ENCODE assay signal across 8 cellular contexts in the genomic region with DNA sequence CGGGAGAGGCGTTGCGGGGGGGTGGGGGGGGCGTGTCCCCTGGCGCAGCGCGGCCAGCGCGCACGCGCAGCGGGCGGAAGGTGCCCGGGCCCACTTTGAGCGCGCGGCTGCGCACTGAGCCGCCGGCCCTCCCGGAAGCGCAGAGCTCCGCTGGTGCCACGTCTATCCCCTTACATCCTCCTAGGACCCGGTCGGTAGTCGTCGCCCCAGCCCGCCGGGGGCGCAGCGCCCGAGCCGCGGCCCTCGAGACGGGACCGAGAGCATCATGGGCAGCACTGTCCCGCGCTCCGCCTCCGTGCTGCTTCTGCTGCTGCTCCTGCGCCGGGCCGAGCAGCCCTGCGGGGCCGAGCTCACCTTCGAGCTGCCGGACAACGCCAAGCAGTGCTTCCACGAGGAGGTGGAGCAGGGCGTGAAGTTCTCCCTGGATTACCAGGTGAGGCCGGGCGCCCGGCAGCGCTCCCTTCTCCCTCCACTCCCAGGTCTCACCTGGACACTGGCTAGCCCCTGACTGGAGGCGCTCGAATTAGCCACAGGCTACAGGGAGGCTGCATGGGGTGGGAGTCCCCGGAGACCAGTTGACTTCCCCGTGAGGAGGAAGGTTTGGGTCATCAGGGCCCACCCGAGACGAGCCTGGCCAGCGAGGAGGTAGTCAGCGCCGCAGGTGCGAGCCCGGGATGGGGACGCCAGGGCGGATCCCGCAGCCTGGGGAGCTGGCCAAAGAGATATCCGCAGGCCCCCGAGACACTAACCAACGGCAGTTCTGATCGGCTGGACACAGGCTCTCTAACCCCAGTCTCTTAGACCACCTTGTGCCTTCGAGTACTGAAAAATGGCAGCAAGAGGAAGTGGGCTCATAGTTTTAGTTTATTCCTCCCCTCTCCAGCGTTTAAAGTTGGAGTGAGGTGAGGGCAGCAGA. TPM values are rescaled to one million over a fixed set of nuclear protein-coding genes. Genes with fewer than 3 reads are reported as not detected.
DNase-seq lines count a peak whose midpoint lies in the region; ATAC-seq and TF ChIP-seq lines count a peak whose summit lies in the region.

TMED3 (plus strand) TSS at position 128 of the 916 bp plus-strand sequence; CDS start at position 266, 138 bp downstream.

- BruUV-seq in Caco-2 (replicated peaks; lab: Mats Ljungman, UMichigan): no TSS peak

- peak within 1 kb of the TSS; percentile 90 for H3K4me3 Mint-ChIP-seq in Caco-2 (ENCODE audit: unreplicated experiment)
- peak within 1 kb of the TSS; percentile 84 for H3K4me3 Mint-ChIP-seq in activated CD8-positive, alpha-beta memory T cell treated with anti-CD3 and anti-CD28 coated beads, Interleukin-2, amount 10 ng/mL, durations not matched to agents 7 days and 5 days
- H3K4me3 Mint-ChIP-seq in endothelial cell (ENCODE audit: unreplicated experiment): peak within 1 kb of the TSS; percentile 93

- POLR2A ChIA-PET in Caco-2 (lab: Charles Lee): no interaction called here

- no peaks in the 10 kb centered on the region for H3K36me3 ChIP-seq in Caco-2 (ENCODE audit: control insufficient read depth, insufficient read depth, low read length)

- H3K27me3 ChIP-seq in Caco-2 (replicated peaks; ENCODE audit: control insufficient read depth, insufficient read depth, low read length): no peaks in the 10 kb centered on the region; the same call in 1 of the 2 replicates

- peaks cover 33% of the 10 kb centered on the region for H3K36me3 Mint-ChIP-seq in Caco-2 (ENCODE audit: insufficient read depth, unreplicated experiment)
- peaks cover 26% of the 10 kb centered on the region for H3K36me3 Mint-ChIP-seq in activated CD8-positive, alpha-beta memory T cell treated with anti-CD3 and anti-CD28 coated beads, Interleukin-2, amount 10 ng/mL, durations not matched to agents 7 days and 5 days
- peaks cover 27% of the 10 kb centered on the region for H3K36me3 Mint-ChIP-seq in endothelial cell (ENCODE audit: low read depth, unreplicated experiment)

- no peaks in the 10 kb centered on the region for H3K9me3 ChIP-seq in Caco-2

- H3K4me1 Mint-ChIP-seq in Caco-2 (ENCODE audit: low read depth, unreplicated experiment): peaks cover 6% of the 10 kb centered on the region
- peaks cover 25% of the 10 kb centered on the region for H3K4me1 Mint-ChIP-seq in activated CD8-positive, alpha-beta memory T cell treated with anti-CD3 and anti-CD28 coated beads, Interleukin-2, amount 10 ng/mL, durations not matched to agents 7 days and 5 days
- peaks cover 8% of the 10 kb centered on the region for H3K4me1 Mint-ChIP-seq in endothelial cell (ENCODE audit: unreplicated experiment)

- H3K27me3 Mint-ChIP-seq in Caco-2 (ENCODE audit: insufficient read depth, unreplicated experiment): peaks cover 4% of the 10 kb centered on the region
- H3K27me3 Mint-ChIP-seq in activated CD8-positive, alpha-beta memory T cell treated with anti-CD3 and anti-CD28 coated beads, Interleukin-2, amount 10 ng/mL, durations not matched to agents 7 days and 5 days: peaks cover 36% of the 10 kb centered on the region
- peaks cover 5% of the 10 kb centered on the region for H3K27me3 Mint-ChIP-seq in endothelial cell (ENCODE audit: unreplicated experiment)

- CTCF ChIA-PET in Caco-2 (lab: Charles Lee): interaction anchor here (0.6 to 1.1 kb wide), 4 partner anchors 9 to 243 kb away, joined by 3 to 5 read pairs (median 4); no protein-coding TSS in a partner anchor
- CTCF ChIA-PET in activated CD8-positive, alpha-beta memory T cell treated with anti-CD3 and anti-CD28 coated beads, Interleukin-2, amount 10 ng/mL, durations not matched to agents 7 days and 5 days (lab: Charles Lee): interaction anchor here (0.5 to 2.2 kb wide), 7 partner anchors 9 to 543 kb away, joined by 3 to 10 read pairs (median 3); no protein-coding TSS in a partner anchor

- peak within 1 kb of the TSS; percentile 80 for H3K4me3 ChIP-seq in Caco-2 (ENCODE audit: low read depth, low read length)

- TF ChIP-seq CTCF in Caco-2 (IDR thresholded peaks at IDR 0.05; ENCODE audit: insufficient read depth in 1 of 2, low read depth in 1 of 2, low read length in 1 of 2, severe bottlenecking in 1 of 2, unreplicated experiment in 1 of 2): peak; percentile 25 to 40
- no peak for TF ChIP-seq CTCF in endothelial cell (IDR thresholded peaks at IDR 0.05; ENCODE audit: unreplicated experiment)

- H3K27ac Mint-ChIP-seq in Caco-2 (ENCODE audit: unreplicated experiment): peak within 1 kb of the TSS; percentile 79
- peak within 1 kb of the TSS; percentile 75 for H3K27ac Mint-ChIP-seq in activated CD8-positive, alpha-beta memory T cell treated with anti-CD3 and anti-CD28 coated beads, Interleukin-2, amount 10 ng/mL, durations not matched to agents 7 days and 5 days
- peak within 1 kb of the TSS; percentile 66 for H3K27ac Mint-ChIP-seq in endothelial cell (ENCODE audit: unreplicated experiment)

- no peaks in the 10 kb centered on the region for H3K9me3 Mint-ChIP-seq in Caco-2 (ENCODE audit: unreplicated experiment)
- H3K9me3 Mint-ChIP-seq in activated CD8-positive, alpha-beta memory T cell treated with anti-CD3 and anti-CD28 coated beads, Interleukin-2, amount 10 ng/mL, durations not matched to agents 7 days and 5 days (ENCODE audit: low read depth): no peaks in the 10 kb centered on the region
- no peaks in the 10 kb centered on the region for H3K9me3 Mint-ChIP-seq in endothelial cell (ENCODE audit: unreplicated experiment)

- peaks cover 6% of the 10 kb centered on the region; the same call in 1 of the 2 replicates for H3K4me1 ChIP-seq in Caco-2

- ATAC-seq in GM19467 (IDR thresholded peaks at IDR 0.05; ENCODE audit: unreplicated experiment): peak; percentile 88
- peak; percentile 98 for ATAC-seq in activated CD8-positive, alpha-beta memory T cell treated with anti-CD3 and anti-CD28 coated beads, Interleukin-2, amount 10 ng/mL, durations not matched to agents 7 days and 5 days

- intact Hi-C loops in Caco-2 (cut with micrococcal nuclease; ENCODE audit: unreplicated experiment): no loop called here

- DNase-seq in Caco-2 (peak; percentile 91 to 93), HPDE6-E6E7 (ENCODE audit: extremely low spot score) (peak; percentile 93), NOMO-1 treated with dmso at 0.1 percent for 144 hours (lab: John Stamatoyannopoulos, UW; ENCODE audit: unreplicated experiment) (peak; percentile 89), endothelial cell (ENCODE audit: low spot score) (peak; percentile 74), midbrain (lab: John Stamatoyannopoulos, UW) (peak; percentile 72)
- DNase-seq in activated CD8-positive, alpha-beta memory T cell treated with anti-CD3 and anti-CD28 coated beads, Interleukin-2, amount 10 ng/mL, durations not matched to agents 7 days and 5 days: peak; percentile 89
- DNase-seq in stimulated activated CD8-positive, alpha-beta memory T cell treated with anti-CD3 and anti-CD28 coated beads, Interleukin-15, amount 100 ng/mL, for 48 hours (ENCODE audit: low read depth in 2 of 2): peak; percentile 74 to 82

RNA-seq across cellular contexts. Expression of gene TMED3, which starts in this region (rescaled TPM):
- total RNA-seq in Caco-2 (2022) (91.1 and 92.2 TPM in 2 replicates), endothelial cell (ENCODE audit: unreplicated experiment) (45.3 TPM)
- 10 to 100 TPM; 35.3 to 41.8 TPM for total RNA-seq in activated CD8-positive, alpha-beta memory T cell treated with anti-CD3 and anti-CD28 coated beads, Interleukin-2, amount 10 ng/mL, durations not matched to agents 7 days and 5 days

Comparison
In these comparisons a context has a peak if more than half of its experiments do, and no peak if none do; other contexts are left out.
1. Peak in every context shown above with its lines: DNase-seq, ATAC-seq and H3K4me3 ChIP-seq.